13 cellular contexts compared by ENCODE assay signal in the genomic region with DNA sequence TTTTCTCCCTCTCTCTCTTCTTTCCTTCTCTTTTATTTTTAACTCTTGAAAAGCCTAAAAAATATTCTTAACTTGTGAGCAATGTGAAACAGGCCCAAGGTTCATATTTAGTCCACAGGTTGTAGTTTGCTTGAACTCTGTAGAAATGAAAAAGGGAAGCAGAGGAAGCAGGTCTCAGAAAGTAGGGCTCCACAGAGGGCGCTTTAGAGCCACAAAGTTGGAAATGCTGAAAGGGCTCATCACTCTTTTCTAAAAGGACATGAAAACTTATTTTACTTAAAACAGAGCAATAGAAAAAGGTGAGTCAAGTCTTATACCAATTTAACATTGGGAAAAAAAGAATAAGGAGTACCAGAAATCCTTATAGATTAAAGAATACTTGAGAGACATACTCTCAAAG.
DNase-seq lines count a peak whose midpoint lies in the region; ATAC-seq, FAIRE-seq and TF ChIP-seq lines count a peak whose summit lies in the region.
"Had no signal": no experiment of that assay in that cellular context is flagged by ENCODE, and none has a peak within 500 bp of the region (broad histone marks: within the 10 kb centered on the region; RNA-seq: fewer than 3 reads in every experiment).

No MANE protein-coding gene starts in this region.

- H3K4me3 Mint-ChIP-seq in activated naive CD4-positive, alpha-beta T cell treated with anti-CD3 and anti-CD28 coated beads for 36 hours = no peak overlapping the region

- no peak overlapping the region for H3K4me3 ChIP-seq in HFF-Myc (replicated peaks; ENCODE audit: low read depth, low read length)
- H3K4me3 ChIP-seq in lower leg skin (ENCODE audit: low read depth, poor library complexity, severe bottlenecking) = no peak overlapping the region

- intact Hi-C loops in activated naive CD4-positive, alpha-beta T cell treated with anti-CD3 and anti-CD28 coated beads for 36 hours (cut with micrococcal nuclease) = no loop called here
- intact Hi-C loops in lower leg skin (cut with DNase I; ENCODE audit: low total_unique reads) = no loop called here
- intact Hi-C loops in posterior cingulate gyrus (cut with DNase I) = no loop called here

- TF ChIP-seq CTCF in C4-2B (conservative IDR thresholded peaks at IDR 0.05) (peak; percentile 87), HFF-Myc (IDR thresholded peaks at IDR 0.05; ENCODE audit: low read depth, low read length, missing control alignments) (peak; percentile 45), lower leg skin (IDR thresholded peaks at IDR 0.05) (no peak)

- CTCF ChIA-PET in activated naive CD4-positive, alpha-beta T cell treated with anti-CD3 and anti-CD28 coated beads for 36 hours (lab: Charles Lee) = no interaction called here

- H3K36me3 Mint-ChIP-seq in activated naive CD4-positive, alpha-beta T cell treated with anti-CD3 and anti-CD28 coated beads for 36 hours (ENCODE audit: low read depth) = no peaks in the 10 kb centered on the region

- peaks cover 5% of the 10 kb centered on the region for H3K27me3 Mint-ChIP-seq in activated naive CD4-positive, alpha-beta T cell treated with anti-CD3 and anti-CD28 coated beads for 36 hours (ENCODE audit: low read depth)

- no peak for ATAC-seq in HG02759 (IDR thresholded peaks at IDR 0.05; ENCODE audit: unreplicated experiment)

- TF ChIP-seq POLR2A in lower leg skin (IDR thresholded peaks at IDR 0.05) = no peak

- H3K27ac ChIP-seq in C4-2B = no peak overlapping the region

- no peaks in the 10 kb centered on the region for H3K4me1 Mint-ChIP-seq in activated naive CD4-positive, alpha-beta T cell treated with anti-CD3 and anti-CD28 coated beads for 36 hours (ENCODE audit: low read depth)

- no peaks in the 10 kb centered on the region for H3K9me3 Mint-ChIP-seq in activated naive CD4-positive, alpha-beta T cell treated with anti-CD3 and anti-CD28 coated beads for 36 hours

- peak; percentile 84 for FAIRE-seq in TTC549 (lab: Jason Lieb, UNC)

- H3K27ac Mint-ChIP-seq in activated naive CD4-positive, alpha-beta T cell treated with anti-CD3 and anti-CD28 coated beads for 36 hours = no peak overlapping the region

- DNase-seq in HFF-Myc (ENCODE audit: extremely low read depth, low read depth) (no peak), iris pigment epithelial cell (ENCODE audit: low read depth) (peak; percentile 20), lower leg skin (ENCODE audit: low spot score in 2 of 2) (no peak), posterior cingulate gyrus (no peak)
- DNase-seq in activated naive CD4-positive, alpha-beta T cell treated with anti-CD3 and anti-CD28 coated beads for 36 hours = no peak
- DNase-seq: activated T-cell treated with anti-CD3 and anti-CD28 coated beads for 4 hours; central memory CD4-positive, alpha-beta T cell; stimulated activated CD4-positive, alpha-beta T cell treated with anti-CD3 and anti-CD28 coated beads, Interleukin-15, amount 100 ng/mL, for 24 hours; stimulated activated naive CD4-positive, alpha-beta T cell treated with Interleukin-2 at 50 U/mL for 16 hours; SW 1271 had no signal

- 76 to 78% methylated on average over 1 of the region's 1 CpG for WGBS in lower leg skin, 2 donors

Comparison
In these comparisons a context has a peak if more than half of its experiments do, and no peak if none do; other contexts are left out.
1. CTCF ChIP-seq: peak in C4-2B (single experiment) and HFF-Myc (single experiment); none in lower leg skin (0 of 3).